ENCODE assay signal across 1 cellular context in genomic region chr6:70421509-70421908, GRCh38.
TF ChIP-seq lines count a peak whose summit lies in the region.

No MANE protein-coding gene starts in this region.

TF ChIP-seq in WTC11, 78 proteins besides CTCF, POLR2A, EP300 and RAD21 (continued from another document):
- no peak for TF ChIP-seq ARID4B (CRISPR knock-in tag; IDR thresholded peaks at IDR 0.05; ENCODE audit: borderline replicate concordance)
- no peak for TF ChIP-seq GRHL2 (CRISPR knock-in tag; IDR thresholded peaks at IDR 0.05; ENCODE audit: insufficient replicate concordance, severe bottlenecking)
